In genomic region chr6:142854589-142855488, GRCh38 we compare ENCODE assay signal across 16 cellular contexts.
DNase-seq lines count a peak whose midpoint lies in the region; TF ChIP-seq lines count a peak whose summit lies in the region.
"Had no signal": no experiment of that assay in that cellular context is flagged by ENCODE, and none has a peak within 500 bp of the region (broad histone marks: within the 10 kb centered on the region; RNA-seq: fewer than 3 reads in every experiment).

No MANE protein-coding gene starts in this region.

- peaks cover 94% of the 10 kb centered on the region for H3K4me1 ChIP-seq in OCI-LY1 (ENCODE audit: insufficient read depth, low read length, severe bottlenecking)
- peaks cover 14 to 98% (median 71%) of the 10 kb centered on the region in 6 donors for H3K4me1 ChIP-seq in spleen
- H3K4me1 ChIP-seq: HAP-1 had no signal

- no peaks in the 10 kb centered on the region for H3F3A ChIP-seq in OCI-LY1 (ENCODE audit: insufficient read depth, low read length)

- H2AFZ ChIP-seq in OCI-LY1 (ENCODE audit: low read length) = no peak overlapping the region

- peaks cover 47% of the 10 kb centered on the region for H3K36me3 Mint-ChIP-seq in activated T-cell treated with anti-CD3 and anti-CD28 coated beads, Interleukin-2, amount 50 U/mL, for 24 hours (ENCODE audit: low read depth)
- H3K36me3 Mint-ChIP-seq in brain = peaks cover 4% of the 10 kb centered on the region

- H3K27me3 ChIP-seq in OCI-LY1 (ENCODE audit: insufficient read depth, low read length) = no peaks in the 10 kb centered on the region
- no peaks in the 10 kb centered on the region for H3K27me3 ChIP-seq in spleen (replicated peaks in 1 of 7)
- H3K27me3 ChIP-seq: vagina had no signal

- no peaks in the 10 kb centered on the region for H3K9me2 ChIP-seq in OCI-LY1 (ENCODE audit: low read depth, low read length)
- H3K9me2 ChIP-seq: SK-N-SH had no signal

- no peak for DNase-seq in activated T-cell treated with anti-CD3 and anti-CD28 coated beads, Interleukin-2, amount 50 U/mL, for 24 hours
- no peak for DNase-seq in activated T-cell treated with anti-CD3 and anti-CD28 coated beads for 4 hours
- no peak for DNase-seq in spleen
- DNase-seq in NCI-H187 treated with DMSO at 0.1 percent for 48 hours (lab: John Stamatoyannopoulos, UW) = no peak
- DNase-seq in DMS53 treated with DMSO at 0.1 percent for 48 hours (lab: John Stamatoyannopoulos, UW; ENCODE audit: unreplicated experiment) = no peak
- DNase-seq in globus pallidus (ENCODE audit: low spot score) = no peak
- DNase-seq: ACHN; activated CD4-positive, alpha-beta T cell treated with anti-CD3 and anti-CD28 coated beads for 48 hours; DMS153; NCI-H1417; SK-N-SH; small intestine had no signal

- no peak for TF ChIP-seq POLR2A in spleen (IDR thresholded peaks at IDR 0.05)

- H3K79me2 ChIP-seq in OCI-LY1 (ENCODE audit: insufficient read depth, low read length) = peaks cover 5% of the 10 kb centered on the region

- H4K20me1 ChIP-seq in OCI-LY1 (ENCODE audit: insufficient read depth, low read length) = no peaks in the 10 kb centered on the region

- no peaks in the 10 kb centered on the region for H3K9me3 Mint-ChIP-seq in activated T-cell treated with anti-CD3 and anti-CD28 coated beads, Interleukin-2, amount 50 U/mL, for 24 hours
- H3K9me3 Mint-ChIP-seq in brain = no peaks in the 10 kb centered on the region

- H3K4me2 ChIP-seq in OCI-LY1 (ENCODE audit: low read length) = no peak overlapping the region
- H3K4me2 ChIP-seq: SK-N-SH had no signal

- WGBS in spleen, 5 donors = 74 to 86% (median 80%) methylated on average over 12 of the region's 12 CpGs

- H3K27ac ChIP-seq in OCI-LY1 (ENCODE audit: low read depth, low read length, poor library complexity, severe bottlenecking) (peak overlapping the region; percentile 98), spleen (peak overlapping the region; percentile 61 to 91 (median 76))
- H3K27ac ChIP-seq: vagina had no signal

- no peaks in the 10 kb centered on the region for H3K27me3 Mint-ChIP-seq in activated T-cell treated with anti-CD3 and anti-CD28 coated beads, Interleukin-2, amount 50 U/mL, for 24 hours
- no peaks in the 10 kb centered on the region for H3K27me3 Mint-ChIP-seq in brain

- H3K4me3 ChIP-seq in OCI-LY1 (ENCODE audit: low read depth, low read length, poor library complexity, severe bottlenecking) = no peak overlapping the region
- no peak overlapping the region for H3K4me3 ChIP-seq in spleen
- H3K4me3 ChIP-seq: HAP-1, vagina had no signal

- intact Hi-C loops in spleen (cut with DNase I; ENCODE audit: low total_unique reads) = no loop called here

- H3K4me1 Mint-ChIP-seq in activated T-cell treated with anti-CD3 and anti-CD28 coated beads, Interleukin-2, amount 50 U/mL, for 24 hours (ENCODE audit: low read depth) = peaks cover 96% of the 10 kb centered on the region
- peaks cover 82% of the 10 kb centered on the region for H3K4me1 Mint-ChIP-seq in brain

- H3K36me3 ChIP-seq in OCI-LY1 (ENCODE audit: insufficient read depth, low read length) = 0 out of 2 replicates have a peak, but pooled peaks cover 5% of the 10 kb centered on the region
- no peaks in the 10 kb centered on the region for H3K36me3 ChIP-seq in spleen
- H3K36me3 ChIP-seq: HAP-1, vagina had no signal

- H3K9me3 ChIP-seq in OCI-LY1 (ENCODE audit: low read length) (no peaks in the 10 kb centered on the region), spleen (no peaks in the 10 kb centered on the region)
- H3K9me3 ChIP-seq: HAP-1, SK-N-SH, vagina had no signal

- no peak for TF ChIP-seq CTCF in OCI-LY1 (IDR thresholded peaks at IDR 0.05; ENCODE audit: low read length)
- TF ChIP-seq CTCF in brain (conservative IDR thresholded peaks at IDR 0.05) = no peak
- no peak for TF ChIP-seq CTCF in spleen (IDR thresholded peaks at IDR 0.05 in 8 of 11, conservative IDR thresholded peaks at IDR 0.05 in 3 of 11)

- no peak overlapping the region for H3K9ac ChIP-seq in OCI-LY1 (ENCODE audit: low read length)
- H3K9ac ChIP-seq: SK-N-SH had no signal

- H3K27ac Mint-ChIP-seq in activated T-cell treated with anti-CD3 and anti-CD28 coated beads, Interleukin-2, amount 50 U/mL, for 24 hours = peak overlapping the region; percentile 94
- peak overlapping the region in 3 of 5 experiments; percentile 1 to 62 (median 13) for H3K27ac Mint-ChIP-seq in brain

- H3K4me3 Mint-ChIP-seq in activated T-cell treated with anti-CD3 and anti-CD28 coated beads, Interleukin-2, amount 50 U/mL, for 24 hours = peak overlapping the region; percentile 75
- no peak overlapping the region for H3K4me3 Mint-ChIP-seq in brain
